ENCODE assay signal across 5 cellular contexts in genomic region chr22:37806409-37807338, GRCh38. TPM values are rescaled to one million over a fixed set of nuclear protein-coding genes. Genes with fewer than 3 reads are reported as not detected.
A peak's percentile ranks its signal among the peaks of the same experiment; 100 is the strongest.
DNase-seq lines count a peak whose midpoint lies in the region; ATAC-seq and TF ChIP-seq lines count a peak whose summit lies in the region.

No MANE protein-coding gene starts in this region.

- peak overlapping the region; percentile 77 for H3K4me3 Mint-ChIP-seq in activated T-helper 2 cell treated with anti-CD3 and anti-CD28 coated beads, Interferon-gamma antibody, Interleukin-2, Interleukin-4, amounts not matched to agents 10 μg/mL and 5 μg/mL and 100 μg/mL, durations not matched to agents 14 hours and 24 hours and 36 hours (ENCODE audit: low read depth)
- peak overlapping the region; percentile 80 for H3K4me3 Mint-ChIP-seq in mesothelial cell of epicardium

- peak overlapping the region; percentile 87 for H3K4me3 ChIP-seq in Jurkat, Clone E6-1 (ENCODE audit: low read length)

- H3K9me3 Mint-ChIP-seq in activated T-helper 2 cell treated with anti-CD3 and anti-CD28 coated beads, Interferon-gamma antibody, Interleukin-2, Interleukin-4, amounts not matched to agents 10 μg/mL and 5 μg/mL and 100 μg/mL, durations not matched to agents 14 hours and 24 hours and 36 hours = no peaks in the 10 kb centered on the region
- H3K9me3 Mint-ChIP-seq in mesothelial cell of epicardium = no peaks in the 10 kb centered on the region

- intact Hi-C loops in activated T-helper 2 cell treated with anti-CD3 and anti-CD28 coated beads, Interferon-gamma antibody, Interleukin-2, Interleukin-4, amounts not matched to agents 10 μg/mL and 5 μg/mL and 100 μg/mL, durations not matched to agents 14 hours and 24 hours and 36 hours (cut with micrococcal nuclease) = loop anchor here (5.0 to 10.0 kb wide), 4 partner anchors 36 to 199 kb away; partner anchors contain the start of genes ANKRD54, GGA1 and LGALS1

- H3K36me3 Mint-ChIP-seq in activated T-helper 2 cell treated with anti-CD3 and anti-CD28 coated beads, Interferon-gamma antibody, Interleukin-2, Interleukin-4, amounts not matched to agents 10 μg/mL and 5 μg/mL and 100 μg/mL, durations not matched to agents 14 hours and 24 hours and 36 hours (ENCODE audit: low read depth) = peaks cover 3% of the 10 kb centered on the region
- H3K36me3 Mint-ChIP-seq in mesothelial cell of epicardium = no peaks in the 10 kb centered on the region

- H3K27me3 Mint-ChIP-seq in activated T-helper 2 cell treated with anti-CD3 and anti-CD28 coated beads, Interferon-gamma antibody, Interleukin-2, Interleukin-4, amounts not matched to agents 10 μg/mL and 5 μg/mL and 100 μg/mL, durations not matched to agents 14 hours and 24 hours and 36 hours (ENCODE audit: low read depth) = peaks cover 30% of the 10 kb centered on the region
- H3K27me3 Mint-ChIP-seq in mesothelial cell of epicardium (ENCODE audit: low read depth) = no peaks in the 10 kb centered on the region

- peaks cover 39% of the 10 kb centered on the region for H3K4me1 Mint-ChIP-seq in activated T-helper 2 cell treated with anti-CD3 and anti-CD28 coated beads, Interferon-gamma antibody, Interleukin-2, Interleukin-4, amounts not matched to agents 10 μg/mL and 5 μg/mL and 100 μg/mL, durations not matched to agents 14 hours and 24 hours and 36 hours (ENCODE audit: low read depth)
- peaks cover 46% of the 10 kb centered on the region for H3K4me1 Mint-ChIP-seq in mesothelial cell of epicardium

- peak overlapping the region; percentile 25 for H3K27ac Mint-ChIP-seq in activated T-helper 2 cell treated with anti-CD3 and anti-CD28 coated beads, Interferon-gamma antibody, Interleukin-2, Interleukin-4, amounts not matched to agents 10 μg/mL and 5 μg/mL and 100 μg/mL, durations not matched to agents 14 hours and 24 hours and 36 hours
- peak overlapping the region; percentile 80 for H3K27ac Mint-ChIP-seq in mesothelial cell of epicardium

- no peak for TF ChIP-seq CTCF in mesothelial cell of epicardium (IDR thresholded peaks at IDR 0.05; ENCODE audit: unreplicated experiment)

- no peak for ATAC-seq in GM19351 (IDR thresholded peaks at IDR 0.05; ENCODE audit: unreplicated experiment)

- DNase-seq in Jurkat, Clone E6-1 (ENCODE audit: low read depth, low spot score) = no peak
- no peak for DNase-seq in activated T-helper 2 cell treated with anti-CD3 and anti-CD28 coated beads, Interferon-gamma antibody, Interleukin-2, Interleukin-4, amounts not matched to agents 10 μg/mL and 5 μg/mL and 100 μg/mL, durations not matched to agents 14 hours and 24 hours and 36 hours (ENCODE audit: low spot score)
- DNase-seq in mesothelial cell of epicardium (ENCODE audit: low spot score in 2 of 2, unreplicated experiment in 2 of 2) (no peak), NCI-H2227 treated with DMSO at 0.1 percent for 48 hours (lab: John Stamatoyannopoulos, UW) (no peak)

RNA-seq across cellular contexts. Expression of gene GCAT, which starts 1.1 kb away (rescaled TPM):
- polyA plus RNA-seq in Jurkat, Clone E6-1 (2012; ENCODE audit: insufficient read depth, insufficient read length) = 53.0 TPM
- 24.2 and 25.5 TPM in 2 replicates for total RNA-seq in activated T-helper 2 cell treated with anti-CD3 and anti-CD28 coated beads, Interferon-gamma antibody, Interleukin-2, Interleukin-4, amounts not matched to agents 10 μg/mL and 5 μg/mL and 100 μg/mL, durations not matched to agents 14 hours and 24 hours and 36 hours
- 9.8 to 13.2 TPM (median 12.5 TPM) in 3 replicates for total RNA-seq in mesothelial cell of epicardium

RNA-seq across cellular contexts. Expression of gene GALR3, which starts 16.5 kb away (rescaled TPM):
- polyA plus RNA-seq in Jurkat, Clone E6-1 (2012; ENCODE audit: insufficient read depth, insufficient read length) = not detected
- 0.28 and 0.32 TPM in 2 replicates for total RNA-seq in activated T-helper 2 cell treated with anti-CD3 and anti-CD28 coated beads, Interferon-gamma antibody, Interleukin-2, Interleukin-4, amounts not matched to agents 10 μg/mL and 5 μg/mL and 100 μg/mL, durations not matched to agents 14 hours and 24 hours and 36 hours
- total RNA-seq in mesothelial cell of epicardium = 0.22 to 0.31 TPM in 2 of 3 replicates, not detected in the other

RNA-seq across cellular contexts. Expression of gene ANKRD54, which starts 37.5 kb away (rescaled TPM):
- polyA plus RNA-seq in Jurkat, Clone E6-1 (2012; ENCODE audit: insufficient read depth, insufficient read length) = 29.2 TPM
- 24.7 and 27.3 TPM in 2 replicates for total RNA-seq in activated T-helper 2 cell treated with anti-CD3 and anti-CD28 coated beads, Interferon-gamma antibody, Interleukin-2, Interleukin-4, amounts not matched to agents 10 μg/mL and 5 μg/mL and 100 μg/mL, durations not matched to agents 14 hours and 24 hours and 36 hours
- total RNA-seq in mesothelial cell of epicardium = 16.1 to 18.4 TPM (median 17.1 TPM) in 3 replicates

RNA-seq across cellular contexts. Expression of gene EIF3L, which starts 42.5 kb away (rescaled TPM):
- polyA plus RNA-seq in Jurkat, Clone E6-1 (2012; ENCODE audit: insufficient read depth, insufficient read length) = 862 TPM
- total RNA-seq in activated T-helper 2 cell treated with anti-CD3 and anti-CD28 coated beads, Interferon-gamma antibody, Interleukin-2, Interleukin-4, amounts not matched to agents 10 μg/mL and 5 μg/mL and 100 μg/mL, durations not matched to agents 14 hours and 24 hours and 36 hours = 462 and 480 TPM in 2 replicates
- total RNA-seq in mesothelial cell of epicardium = 633 to 642 TPM (median 639 TPM) in 3 replicates
